Comparison of ENCODE assay signal across 1 cellular context in the genomic region with DNA sequence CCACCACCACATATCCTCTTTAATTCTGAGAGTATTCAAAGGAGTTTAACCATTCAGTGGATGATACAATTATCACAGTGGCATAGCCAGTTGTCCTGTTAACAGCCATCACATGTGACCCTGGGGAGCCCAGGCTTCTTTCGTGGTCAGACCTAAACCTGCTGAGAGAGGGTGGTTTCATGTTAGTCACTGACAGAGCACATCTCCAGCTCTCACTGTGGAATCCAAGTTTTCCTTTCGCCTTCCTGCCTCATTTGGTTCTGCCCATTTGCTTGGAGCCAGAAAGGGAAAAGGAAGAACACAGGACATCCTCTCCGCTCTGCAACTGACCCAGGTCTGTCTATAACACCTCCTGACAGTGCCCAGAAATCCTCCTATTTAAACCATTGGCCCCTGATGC.
TF ChIP-seq lines count a peak whose summit lies in the region.

No MANE protein-coding gene starts in this region.

TF ChIP-seq in GM23338, 12 proteins besides CTCF, POLR2A, EP300 and RAD21 (continued from another document):
- TF ChIP-seq, protein P1, sequence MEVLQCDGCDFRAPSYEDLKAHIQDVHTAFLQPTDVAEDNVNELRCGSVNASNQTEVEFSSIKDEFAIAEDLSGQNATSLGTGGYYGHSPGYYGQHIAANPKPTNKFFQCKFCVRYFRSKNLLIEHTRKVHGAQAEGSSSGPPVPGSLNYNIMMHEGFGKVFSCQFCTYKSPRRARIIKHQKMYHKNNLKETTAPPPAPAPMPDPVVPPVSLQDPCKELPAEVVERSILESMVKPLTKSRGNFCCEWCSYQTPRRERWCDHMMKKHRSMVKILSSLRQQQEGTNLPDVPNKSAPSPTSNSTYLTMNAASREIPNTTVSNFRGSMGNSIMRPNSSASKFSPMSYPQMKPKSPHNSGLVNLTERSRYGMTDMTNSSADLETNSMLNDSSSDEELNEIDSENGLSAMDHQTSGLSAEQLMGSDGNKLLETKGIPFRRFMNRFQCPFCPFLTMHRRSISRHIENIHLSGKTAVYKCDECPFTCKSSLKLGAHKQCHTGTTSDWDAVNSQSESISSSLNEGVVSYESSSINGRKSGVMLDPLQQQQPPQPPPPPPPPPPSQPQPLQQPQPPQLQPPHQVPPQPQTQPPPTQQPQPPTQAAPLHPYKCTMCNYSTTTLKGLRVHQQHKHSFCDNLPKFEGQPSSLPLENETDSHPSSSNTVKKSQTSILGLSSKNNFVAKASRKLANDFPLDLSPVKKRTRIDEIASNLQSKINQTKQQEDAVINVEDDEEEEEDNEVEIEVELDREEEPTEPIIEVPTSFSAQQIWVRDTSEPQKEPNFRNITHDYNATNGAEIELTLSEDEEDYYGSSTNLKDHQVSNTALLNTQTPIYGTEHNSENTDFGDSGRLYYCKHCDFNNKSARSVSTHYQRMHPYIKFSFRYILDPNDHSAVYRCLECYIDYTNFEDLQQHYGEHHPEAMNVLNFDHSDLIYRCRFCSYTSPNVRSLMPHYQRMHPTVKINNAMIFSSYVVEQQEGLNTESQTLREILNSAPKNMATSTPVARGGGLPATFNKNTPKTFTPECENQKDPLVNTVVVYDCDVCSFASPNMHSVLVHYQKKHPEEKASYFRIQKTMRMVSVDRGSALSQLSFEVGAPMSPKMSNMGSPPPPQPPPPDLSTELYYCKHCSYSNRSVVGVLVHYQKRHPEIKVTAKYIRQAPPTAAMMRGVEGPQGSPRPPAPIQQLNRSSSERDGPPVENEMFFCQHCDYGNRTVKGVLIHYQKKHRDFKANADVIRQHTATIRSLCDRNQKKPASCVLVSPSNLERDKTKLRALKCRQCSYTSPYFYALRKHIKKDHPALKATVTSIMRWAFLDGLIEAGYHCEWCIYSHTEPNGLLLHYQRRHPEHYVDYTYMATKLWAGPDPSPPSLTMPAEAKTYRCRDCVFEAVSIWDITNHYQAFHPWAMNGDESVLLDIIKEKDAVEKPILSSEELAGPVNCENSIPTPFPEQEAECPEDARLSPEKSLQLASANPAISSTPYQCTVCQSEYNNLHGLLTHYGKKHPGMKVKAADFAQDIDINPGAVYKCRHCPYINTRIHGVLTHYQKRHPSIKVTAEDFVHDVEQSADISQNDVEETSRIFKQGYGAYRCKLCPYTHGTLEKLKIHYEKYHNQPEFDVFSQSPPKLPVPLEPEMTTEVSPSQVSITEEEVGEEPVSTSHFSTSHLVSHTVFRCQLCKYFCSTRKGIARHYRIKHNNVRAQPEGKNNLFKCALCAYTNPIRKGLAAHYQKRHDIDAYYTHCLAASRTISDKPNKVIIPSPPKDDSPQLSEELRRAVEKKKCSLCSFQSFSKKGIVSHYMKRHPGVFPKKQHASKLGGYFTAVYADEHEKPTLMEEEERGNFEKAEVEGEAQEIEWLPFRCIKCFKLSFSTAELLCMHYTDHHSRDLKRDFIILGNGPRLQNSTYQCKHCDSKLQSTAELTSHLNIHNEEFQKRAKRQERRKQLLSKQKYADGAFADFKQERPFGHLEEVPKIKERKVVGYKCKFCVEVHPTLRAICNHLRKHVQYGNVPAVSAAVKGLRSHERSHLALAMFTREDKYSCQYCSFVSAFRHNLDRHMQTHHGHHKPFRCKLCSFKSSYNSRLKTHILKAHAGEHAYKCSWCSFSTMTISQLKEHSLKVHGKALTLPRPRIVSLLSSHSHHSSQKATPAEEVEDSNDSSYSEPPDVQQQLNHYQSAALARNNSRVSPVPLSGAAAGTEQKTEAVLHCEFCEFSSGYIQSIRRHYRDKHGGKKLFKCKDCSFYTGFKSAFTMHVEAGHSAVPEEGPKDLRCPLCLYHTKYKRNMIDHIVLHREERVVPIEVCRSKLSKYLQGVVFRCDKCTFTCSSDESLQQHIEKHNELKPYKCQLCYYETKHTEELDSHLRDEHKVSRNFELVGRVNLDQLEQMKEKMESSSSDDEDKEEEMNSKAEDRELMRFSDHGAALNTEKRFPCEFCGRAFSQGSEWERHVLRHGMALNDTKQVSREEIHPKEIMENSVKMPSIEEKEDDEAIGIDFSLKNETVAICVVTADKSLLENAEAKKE (CRISPR knock-in tag; IDR thresholded peaks at IDR 0.05), result no peak
- TF ChIP-seq STAT1 (IDR thresholded peaks at IDR 0.05; ENCODE audit: unreplicated experiment), result no peak
- TF ChIP-seq NANOG (IDR thresholded peaks at IDR 0.05; ENCODE audit: borderline replicate concordance), result no peak
- TF ChIP-seq EZH2 (IDR thresholded peaks at IDR 0.05; ENCODE audit: low read depth, unreplicated experiment), result no peak
TF ChIP-seq in GM23338: peak in this region for 0.
